8 cellular contexts compared by ENCODE assay signal in genomic region chr22:30705710-30706651, GRCh38. TPM values are rescaled to one million over a fixed set of nuclear protein-coding genes. Genes with fewer than 3 reads are reported as not detected.
DNase-seq lines count a peak whose midpoint lies in the region; ATAC-seq and TF ChIP-seq lines count a peak whose summit lies in the region.

No MANE protein-coding gene starts in this region.

- H3K4me3 ChIP-seq in dorsolateral prefrontal cortex (no peak overlapping the region), SK-N-SH (ENCODE audit: low read depth in 2 of 2, low read length in 1 of 2) (no peak overlapping the region)

- peaks cover 7 to 9% of the 10 kb centered on the region in 2 experiments; a peak in 2 of 4 replicates for H3K4me1 ChIP-seq in SK-N-SH (ENCODE audit: control insufficient read depth in 1 of 2, insufficient read depth in 2 of 2, low read depth in 1 of 2, low read length in 1 of 2)

- H3K27me3 ChIP-seq in dorsolateral prefrontal cortex = no peaks in the 10 kb centered on the region
- no peaks in the 10 kb centered on the region for H3K27me3 ChIP-seq in SK-N-SH (ENCODE audit: insufficient read depth)

- no peak for TF ChIP-seq EP300 in SK-N-SH (IDR thresholded peaks at IDR 0.05; ENCODE audit: borderline replicate concordance in 1 of 2, low read depth in 1 of 2, low read length in 1 of 2)

- POLR2A ChIA-PET in SK-N-SH (lab: Yijun Ruan, JAX) = no interaction called here

- 68% methylated on average over 11 of the region's 11 CpGs for WGBS in SK-N-SH (ENCODE audit: low lambda C conversion rate)

- CTCF ChIA-PET in SK-N-SH (lab: Yijun Ruan, JAX) = interaction anchor here (0.6 to 1.7 kb wide), 3 partner anchors 57 to 357 kb away, joined by 3 to 4 read pairs (median 3); no protein-coding TSS in a partner anchor

- H3K9ac ChIP-seq in SK-N-SH = no peak overlapping the region

- no peaks in the 10 kb centered on the region for H3K79me2 ChIP-seq in SK-N-SH (ENCODE audit: insufficient read depth)

- DNase-seq in GM04504 (ENCODE audit: low read depth) (peak; percentile 96), NCI-H345 (lab: John Stamatoyannopoulos, UW) (peak; percentile 15), dorsolateral prefrontal cortex (peak in 9 of 10 donors; percentile 37 to 88 (median 66)), islet precursor cell (no peak), SK-N-SH (no peak)

- H4K20me1 ChIP-seq in SK-N-SH (ENCODE audit: insufficient read depth) = no peaks in the 10 kb centered on the region

- H3K27ac ChIP-seq in dorsolateral prefrontal cortex (peak overlapping the region in 47 of 59 donors; percentile 2 to 81 (median 55)), SK-N-SH (ENCODE audit: low read depth in 2 of 2, low read length in 1 of 2) (no peak overlapping the region)

- no peaks in the 10 kb centered on the region for H3K9me3 ChIP-seq in SK-N-SH

- no peaks in the 10 kb centered on the region for H3K9me2 ChIP-seq in SK-N-SH

- H3F3A ChIP-seq in SK-N-SH (replicated peaks; ENCODE audit: insufficient read depth) = peaks cover 4% of the 10 kb centered on the region

- H3K4me2 ChIP-seq in SK-N-SH = no peak overlapping the region

- H2AFZ ChIP-seq in SK-N-SH (ENCODE audit: low read depth) = no peak overlapping the region

- TF ChIP-seq CTCF in dorsolateral prefrontal cortex (IDR thresholded peaks at IDR 0.05 in 54 of 56, conservative IDR thresholded peaks at IDR 0.05 in 2 of 56; ENCODE audit: low read depth in 1 of 56, partially characterized antibody in 56 of 56) (no peak), SK-N-SH (IDR thresholded peaks at IDR 0.05) (no peak)

- ATAC-seq in GM21723 (IDR thresholded peaks at IDR 0.05; ENCODE audit: unreplicated experiment) = peak; percentile 75
- no peak for ATAC-seq in GM18868 (IDR thresholded peaks at IDR 0.05; ENCODE audit: unreplicated experiment)
- no peak for ATAC-seq in SK-N-SH treated with all-trans-retinoic acid at 6 μM for 48 hours

- TF ChIP-seq RAD21 in SK-N-SH (IDR thresholded peaks at IDR 0.05; ENCODE audit: low read length) = no peak

- H3K36me3 ChIP-seq in SK-N-SH (replicated peaks in 1 of 2; ENCODE audit: control insufficient read depth in 1 of 2, insufficient read depth in 2 of 2, low read length in 1 of 2) = no peaks in the 10 kb centered on the region

- intact Hi-C loops in dorsolateral prefrontal cortex (cut with DNase I) = no loop called here

TF ChIP-seq in SK-N-SH treated with all-trans-retinoic acid at 6 μM for 48 hours, 23 proteins besides CTCF, POLR2A, EP300 and RAD21 (continues in another document):
- no peak for TF ChIP-seq PPARA (CRISPR knock-in tag; IDR thresholded peaks at IDR 0.05; ENCODE audit: borderline replicate concordance)
- no peak for TF ChIP-seq ZNF8 (CRISPR knock-in tag; IDR thresholded peaks at IDR 0.05)
- TF ChIP-seq BACH2 (CRISPR knock-in tag; IDR thresholded peaks at IDR 0.05; ENCODE audit: borderline replicate concordance) = no peak
- no peak for TF ChIP-seq ZNF70 (CRISPR knock-in tag; IDR thresholded peaks at IDR 0.05)
- TF ChIP-seq POU6F1 (CRISPR knock-in tag; IDR thresholded peaks at IDR 0.05; ENCODE audit: borderline replicate concordance, low read depth) = no peak
- no peak for TF ChIP-seq OSR1 (CRISPR knock-in tag; IDR thresholded peaks at IDR 0.05)
- TF ChIP-seq RARB (CRISPR knock-in tag; IDR thresholded peaks at IDR 0.05) = no peak
- no peak for TF ChIP-seq TSHZ2 (CRISPR knock-in tag; IDR thresholded peaks at IDR 0.05)

TF ChIP-seq in SK-N-SH, 30 proteins besides CTCF, POLR2A, EP300 and RAD21:
- TF ChIP-seq MXI1 (IDR thresholded peaks at IDR 0.05; ENCODE audit: low read depth, low read length) (no peak), PBX3 (IDR thresholded peaks at IDR 0.05) (no peak), TEAD4 (IDR thresholded peaks at IDR 0.05; ENCODE audit: borderline replicate concordance, insufficient read depth) (no peak), TCF12 (IDR thresholded peaks at IDR 0.05) (no peak; the same call in 1 of the 2 replicates), FOXM1 (IDR thresholded peaks at IDR 0.05; ENCODE audit: low read depth) (no peak), USF2 (IDR thresholded peaks at IDR 0.05; ENCODE audit: borderline replicate concordance, low read depth, low read length) (no peak), MAX (IDR thresholded peaks at IDR 0.05; ENCODE audit: low read depth) (no peak), YY1 (IDR thresholded peaks at IDR 0.05; ENCODE audit: low read depth) (no peak), POLR2AphosphoS5 (IDR thresholded peaks at IDR 0.05; ENCODE audit: low read depth, low read length) (no peak), FOXJ3 (CRISPR knock-in tag; IDR thresholded peaks at IDR 0.05) (no peak), MEF2A (IDR thresholded peaks at IDR 0.05; ENCODE audit: borderline replicate concordance, low read depth) (no peak), GABPA (IDR thresholded peaks at IDR 0.05; ENCODE audit: low read depth) (no peak), JUND (IDR thresholded peaks at IDR 0.05) (no peak), EZH2phosphoT487 (IDR thresholded peaks at IDR 0.05; ENCODE audit: borderline replicate concordance, low read depth) (no peak), SMC3 (IDR thresholded peaks at IDR 0.05; ENCODE audit: low read depth, low read length) (no peak)

RNA-seq across cellular contexts. Expression of gene OSBP2, which starts 11.3 kb away (rescaled TPM):
- 10 to 100 TPM; 27.3 to 54.6 (median 40.0) TPM for total RNA-seq in dorsolateral prefrontal cortex
- 2.6 and 3.1 TPM in 2 replicates for polyA plus RNA-seq in SK-N-SH (2012; rRNA removed)
- 1.5 and 2.4 TPM in 2 replicates for polyA plus RNA-seq in SK-N-SH (2012; cell fraction: cytosol; rRNA removed)
- polyA plus RNA-seq in SK-N-SH (2012; cell fraction: nucleus; rRNA removed) = 4.3 and 4.6 TPM in 2 replicates

RNA-seq across cellular contexts. Expression of gene DUSP18, which starts 38.3 kb away (rescaled TPM):
- 10 to 100 TPM in 91 of 120 experiments, 1 to 10 TPM in 29; 6.2 to 23.2 (median 12.1) TPM for total RNA-seq in dorsolateral prefrontal cortex
- polyA plus RNA-seq in SK-N-SH (2012; rRNA removed) = 11.7 and 13.9 TPM in 2 replicates
- 5.2 and 7.8 TPM in 2 replicates for polyA plus RNA-seq in SK-N-SH (2012; cell fraction: cytosol; rRNA removed)
- 15.7 and 26.5 TPM in 2 replicates for polyA plus RNA-seq in SK-N-SH (2012; cell fraction: nucleus; rRNA removed)

Comparison
In these comparisons a context has a peak if more than half of its experiments do, and no peak if none do; other contexts are left out.
1. DNase-seq: peak in GM04504 (single experiment), NCI-H345 (single experiment) and dorsolateral prefrontal cortex (9 of 10); none in islet precursor cell (single experiment) and SK-N-SH (single experiment).
2. H3K27ac ChIP-seq: peak in dorsolateral prefrontal cortex (47 of 59); none in SK-N-SH (0 of 2).